10 cellular contexts compared by ENCODE assay signal in the genomic region with DNA sequence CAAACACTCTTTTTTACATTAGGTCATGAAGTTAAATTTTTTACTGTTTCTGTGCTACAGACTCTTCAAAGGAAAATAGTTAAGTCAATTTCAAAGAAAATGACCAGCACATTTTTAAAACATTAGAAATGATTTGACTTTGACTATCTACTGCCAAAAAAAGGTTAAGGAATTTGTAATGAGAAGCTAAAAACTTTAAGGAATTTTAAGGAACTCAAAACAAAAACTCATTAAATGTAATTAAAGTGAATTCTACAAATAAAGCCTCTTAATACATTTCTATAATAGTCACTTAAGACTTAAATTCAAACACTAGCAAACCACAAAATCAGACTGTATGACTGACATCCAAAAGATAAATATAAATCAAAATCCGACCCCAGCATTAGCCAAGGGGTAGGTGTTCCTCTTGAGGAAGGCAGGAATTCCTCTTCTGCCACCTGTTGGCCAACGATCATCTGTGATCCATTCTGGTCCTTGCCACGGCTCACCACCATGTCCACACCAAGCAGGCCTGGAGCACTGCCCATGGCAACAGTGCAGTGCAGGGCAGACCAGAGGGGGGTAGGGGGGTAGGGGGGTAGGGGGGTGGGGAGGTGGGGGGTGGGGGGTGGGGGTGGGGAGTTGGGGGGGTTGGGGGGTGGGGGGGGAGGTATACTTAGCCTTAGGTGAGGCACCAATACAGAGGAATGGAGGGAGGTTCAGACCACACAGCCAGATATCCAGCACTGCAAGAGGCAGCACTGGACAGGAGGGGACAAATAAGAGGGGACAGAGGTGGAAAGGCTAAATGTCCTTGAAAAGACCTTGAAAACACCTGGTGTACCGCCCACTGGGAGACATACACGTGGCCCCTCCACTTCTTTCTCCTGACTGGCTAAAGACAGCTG. TPM values are rescaled to one million over a fixed set of nuclear protein-coding genes. Genes with fewer than 3 reads are reported as not detected.
A peak's percentile ranks its signal among the peaks of the same experiment; 100 is the strongest.
DNase-seq lines count a peak whose midpoint lies in the region; ATAC-seq, FAIRE-seq and TF ChIP-seq lines count a peak whose summit lies in the region.
"Had no signal": no experiment of that assay in that cellular context is flagged by ENCODE, and none has a peak within 500 bp of the region (broad histone marks: within the 10 kb centered on the region; RNA-seq: fewer than 3 reads in every experiment).

No MANE protein-coding gene starts in this region.

- intact Hi-C loops in dorsolateral prefrontal cortex (cut with DNase I), result loop anchor here (10.0 kb wide), 1 partner anchor 494 kb away; no protein-coding TSS in a partner anchor

- no peaks in the 10 kb centered on the region for H3K9me2 ChIP-seq in MM.1S (replicated peaks; ENCODE audit: insufficient read depth, low read length)

- H3K27me3 ChIP-seq in MM.1S (replicated peaks; ENCODE audit: insufficient read depth, low read length) (no peaks in the 10 kb centered on the region), dorsolateral prefrontal cortex (no peaks in the 10 kb centered on the region)
- H3K27me3 ChIP-seq: upper lobe of left lung had no signal

- H3K9me3 ChIP-seq in MM.1S (replicated peaks; ENCODE audit: insufficient read depth, low read length), result no peaks in the 10 kb centered on the region
- H3K9me3 ChIP-seq: upper lobe of left lung had no signal

- H3F3A ChIP-seq in MM.1S (ENCODE audit: insufficient read depth, low read length), result no peaks in the 10 kb centered on the region

- peaks cover 45% of the 10 kb centered on the region for H4K20me1 ChIP-seq in MM.1S (ENCODE audit: insufficient read depth, low read length)

- no peak for FAIRE-seq in GM19239 (lab: Jason Lieb, UNC)

- no peaks in the 10 kb centered on the region for H3K36me3 ChIP-seq in MM.1S (replicated peaks; ENCODE audit: insufficient read depth, low read length)

- peak overlapping the region; percentile 33; the same call in 1 of the 2 replicates for H3K9ac ChIP-seq in MM.1S (ENCODE audit: low read length)

- H3K79me2 ChIP-seq in MM.1S (ENCODE audit: low read length), result peaks cover 67% of the 10 kb centered on the region

- H3K4me1 ChIP-seq in MM.1S (ENCODE audit: low read length), result no peaks in the 10 kb centered on the region

- H3K27ac ChIP-seq in MM.1S (ENCODE audit: low read length), result peak overlapping the region; percentile 89; the same call in 1 of the 2 replicates
- H3K27ac ChIP-seq in dorsolateral prefrontal cortex, result peak overlapping the region in 14 of 59 donors; percentile 30 to 95 (median 90)

- peak in 2 of 3 experiments; percentile 34 to 61 for DNase-seq in NCI-H1417 (lab: John Stamatoyannopoulos, UW)
- DNase-seq in NCI-H1417 treated with DMSO at 0.1 percent for 48 hours (lab: John Stamatoyannopoulos, UW), result no peak
- peak; percentile 50 for DNase-seq in MM.1S
- peak in 1 of 10 donors; percentile 39 for DNase-seq in dorsolateral prefrontal cortex
- peak; percentile 23 for DNase-seq in retinal pigment epithelial cell (ENCODE audit: low read depth)
- no peak for DNase-seq in GM19239 (ENCODE audit: insufficient read length, low spot score)
- no peak for DNase-seq in germinal center (ENCODE audit: low spot score)
- DNase-seq in omental fat pad (ENCODE audit: low spot score), result no peak

- ATAC-seq in omental fat pad (ENCODE audit: low FRiP score), result no peak
- ATAC-seq: CD8-positive, alpha-beta T cell had no signal

- no peak overlapping the region for H2AFZ ChIP-seq in MM.1S (ENCODE audit: low read length)

- H3K4me3 ChIP-seq in MM.1S (ENCODE audit: low read length) (peak overlapping the region; percentile 67), dorsolateral prefrontal cortex (peak overlapping the region in 47 of 59 donors; percentile 13 to 86 (median 65)), retinal pigment epithelial cell (ENCODE audit: low read length) (peak overlapping the region; percentile 90)

- peak; percentile 41 for TF ChIP-seq CTCF in MM.1S (IDR thresholded peaks at IDR 0.05; ENCODE audit: low read length)
- peak in 11 of 56 donors; percentile 6 to 30 (median 12) for TF ChIP-seq CTCF in dorsolateral prefrontal cortex (IDR thresholded peaks at IDR 0.05 in 54 of 56, conservative IDR thresholded peaks at IDR 0.05 in 2 of 56; ENCODE audit: low read depth in 1 of 56, partially characterized antibody in 56 of 56)
- peak; percentile 58 for TF ChIP-seq CTCF in retinal pigment epithelial cell (conservative IDR thresholded peaks at IDR 0.05; ENCODE audit: low read depth, low read length)
- no peak for TF ChIP-seq CTCF in omental fat pad (IDR thresholded peaks at IDR 0.05)

- H3K4me2 ChIP-seq in MM.1S (ENCODE audit: low read depth, low read length), result 0 out of 2 replicates have a peak overlapping the region, but pooled peaks have one; percentile 21

RNA-seq across cellular contexts. Expression of gene XIST, which starts 2.1 kb away (rescaled TPM):
- total RNA-seq in dorsolateral prefrontal cortex (100 to 1,000 TPM in 90 of 120 experiments, 1 to 10 TPM in 20, under 1 TPM in 10; 0.28 to 884 (median 486) TPM), omental fat pad (100 to 1,000 TPM in 2 of 4 donors, under 1 TPM in 2; 0.24 to 209 (median 91.2) TPM)
- total RNA-seq: CD8-positive, alpha-beta T cell had no signal

Comparison
In these comparisons a context has a peak if more than half of its experiments do, and no peak if none do; other contexts are left out.
1. DNase-seq: peak in NCI-H1417 (2 of 3), MM.1S (single experiment) and retinal pigment epithelial cell (single experiment); none in NCI-H1417 treated with DMSO at 0.1 percent for 48 hours (single experiment), GM19239 (single experiment), germinal center (single experiment) and omental fat pad (single experiment).
2. CTCF ChIP-seq: peak in MM.1S (single experiment) and retinal pigment epithelial cell (single experiment); none in omental fat pad (0 of 3).
3. Peak in every context shown above with its lines, with median percentiles within 50 percentile points of each other: H3K4me3 ChIP-seq.